ENCODE assay signal across 11 cellular contexts in the genomic region with DNA sequence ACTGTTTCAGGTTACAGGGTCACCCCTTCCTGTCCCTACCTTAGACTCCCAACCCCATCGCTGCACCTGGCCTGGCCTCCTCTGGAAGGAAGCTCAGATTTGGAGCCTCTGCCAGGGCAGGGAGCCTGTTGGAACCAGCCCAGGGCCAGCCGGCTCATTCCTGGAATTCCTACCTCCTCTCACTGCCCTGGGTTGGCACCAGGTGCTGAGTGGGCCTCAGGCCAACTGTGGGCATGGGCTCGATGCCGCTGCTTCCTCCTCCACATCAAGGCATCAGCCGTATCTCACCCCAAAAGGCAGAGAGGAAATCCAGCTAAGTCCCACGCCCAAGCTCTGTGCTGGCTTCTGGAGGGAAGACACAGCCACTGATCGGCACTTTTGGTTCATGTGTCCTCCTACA. TPM values are rescaled to one million over a fixed set of nuclear protein-coding genes. Genes with fewer than 3 reads are reported as not detected.
DNase-seq lines count a peak whose midpoint lies in the region; ATAC-seq and TF ChIP-seq lines count a peak whose summit lies in the region.
"Had no signal": no experiment of that assay in that cellular context is flagged by ENCODE, and none has a peak within 500 bp of the region (broad histone marks: within the 10 kb centered on the region; RNA-seq: fewer than 3 reads in every experiment).

No MANE protein-coding gene starts in this region.

- intact Hi-C loops in gastrocnemius medialis (cut with DNase I; ENCODE audit: low total_unique reads) (loop anchor here (5.0 kb wide), 3 partner anchors 35 to 80 kb away; no protein-coding TSS in a partner anchor), colonic mucosa (cut with DNase I) (no loop called here)

- H3K27me3 ChIP-seq in gastrocnemius medialis (no peaks in the 10 kb centered on the region), colonic mucosa (no peaks in the 10 kb centered on the region)
- H3K27me3 ChIP-seq: heart left ventricle, vagina had no signal

- H3K36me3 ChIP-seq in gastrocnemius medialis: peaks cover 0 to 12% of the 10 kb centered on the region in 2 donors
- H3K36me3 ChIP-seq in colonic mucosa: no peaks in the 10 kb centered on the region

- TF ChIP-seq CTCF in RWPE1 (conservative IDR thresholded peaks at IDR 0.05; ENCODE audit: low read depth) (no peak), gastrocnemius medialis (IDR thresholded peaks at IDR 0.05 in 4 of 5, conservative IDR thresholded peaks at IDR 0.05 in 1 of 5) (no peak), GM13977 (IDR thresholded peaks at IDR 0.05; ENCODE audit: extremely low read depth, insufficient read depth, missing control alignments) (no peak), colonic mucosa (IDR thresholded peaks at IDR 0.05) (no peak)

- POLR2A ChIA-PET in RWPE1 (lab: Yijun Ruan, JAX; ENCODE audit: low non-redundant PET): no interaction called here

- ATAC-seq in gastrocnemius medialis: no peak
- ATAC-seq: heart left ventricle had no signal

- DNase-seq in activated CD4-positive, CD25-positive, alpha-beta regulatory T cell treated with anti-CD3 and anti-CD28 coated beads, Interleukin-2, amount 50 U/mL, for 72 hours: peak; percentile 25
- DNase-seq in activated CD4-positive, CD25-positive, alpha-beta regulatory T cell (lab: John Stamatoyannopoulos, UW): no peak
- peak; percentile 81 for DNase-seq in RWPE1 (ENCODE audit: low spot score)
- DNase-seq in glomerular visceral epithelial cell (ENCODE audit: extremely low spot score): peak; percentile 38
- peak; percentile 42 for DNase-seq in renal cortical epithelial cell (ENCODE audit: low read depth)
- DNase-seq in gastrocnemius medialis: no peak
- no peak for DNase-seq in GM13977 (ENCODE audit: low spot score)
- DNase-seq in colonic mucosa: no peak
- DNase-seq: naive B cell had no signal

- H3K9ac ChIP-seq in colonic mucosa (ENCODE audit: low read depth in 2 of 2, low read length in 2 of 2): no peak overlapping the region

- no peak for TF ChIP-seq POLR2A in gastrocnemius medialis (IDR thresholded peaks at IDR 0.05)

- H3K4me1 ChIP-seq in gastrocnemius medialis (peaks cover 38 to 43% of the 10 kb centered on the region in 2 donors), colonic mucosa (no peaks in the 10 kb centered on the region)

- no peaks in the 10 kb centered on the region for H3K9me3 ChIP-seq in gastrocnemius medialis
- H3K9me3 ChIP-seq in colonic mucosa: no peaks in the 10 kb centered on the region
- H3K9me3 ChIP-seq: heart left ventricle, vagina had no signal

- in situ Hi-C loops in gastrocnemius medialis (cut with MboI; ENCODE audit: low sequenced_read_pairs in 4 of 4) (no loop called here), GM13977 (cut with MboI; ENCODE audit: low pct_unique_long_range_greater_than_20kb, low sequenced_read_pairs, unreplicated experiment) (no loop called here)

- CTCF ChIA-PET in RWPE1 (lab: Yijun Ruan, JAX): interaction anchor here (0.6 to 1.0 kb wide), 2 partner anchors 23 to 48 kb away, joined by 3 to 4 read pairs; no protein-coding TSS in a partner anchor

- H3K4me3 ChIP-seq in gastrocnemius medialis (no peak overlapping the region), colonic mucosa (no peak overlapping the region)
- H3K4me3 ChIP-seq: heart left ventricle, vagina had no signal

- peak overlapping the region; percentile 78 for H3K27ac ChIP-seq in RWPE1
- no peak overlapping the region for H3K27ac ChIP-seq in gastrocnemius medialis
- no peak overlapping the region for H3K27ac ChIP-seq in colonic mucosa

RNA-seq across cellular contexts. Expression of a gene that starts 42.1 kb away (rescaled TPM):
- total RNA-seq in renal cortical epithelial cell (6.2 and 7.1 TPM in 2 replicates), gastrocnemius medialis (1 to 10 TPM; 4.8 to 7.0 (median 6.8) TPM), colonic mucosa (10 to 100 TPM in 1 of 2 donors, 1 to 10 TPM in 1; 6.6 to 12.7 TPM)

Comparison
In these comparisons a context has a peak if more than half of its experiments do, and no peak if none do; other contexts are left out.
1. DNase-seq: peak in activated CD4-positive, CD25-positive, alpha-beta regulatory T cell treated with anti-CD3 and anti-CD28 coated beads, Interleukin-2, amount 50 U/mL, for 72 hours (single experiment), RWPE1 (single experiment), glomerular visceral epithelial cell (single experiment) and renal cortical epithelial cell (single experiment); none in activated CD4-positive, CD25-positive, alpha-beta regulatory T cell (0 of 4), gastrocnemius medialis (0 of 2), GM13977 (single experiment) and colonic mucosa (single experiment).